In genomic region chr15:37891754-37892368, GRCh38 we compare ENCODE assay signal across 1 cellular context.
TF ChIP-seq lines count a peak whose summit lies in the region.

No MANE protein-coding gene starts in this region.

TF ChIP-seq in GM23338, 12 proteins besides CTCF, POLR2A, EP300 and RAD21 (continued from another document):
- TF ChIP-seq ZNF462 (CRISPR knock-in tag; IDR thresholded peaks at IDR 0.05), result no peak
